ENCODE assay signal across 12 cellular contexts in the genomic region with DNA sequence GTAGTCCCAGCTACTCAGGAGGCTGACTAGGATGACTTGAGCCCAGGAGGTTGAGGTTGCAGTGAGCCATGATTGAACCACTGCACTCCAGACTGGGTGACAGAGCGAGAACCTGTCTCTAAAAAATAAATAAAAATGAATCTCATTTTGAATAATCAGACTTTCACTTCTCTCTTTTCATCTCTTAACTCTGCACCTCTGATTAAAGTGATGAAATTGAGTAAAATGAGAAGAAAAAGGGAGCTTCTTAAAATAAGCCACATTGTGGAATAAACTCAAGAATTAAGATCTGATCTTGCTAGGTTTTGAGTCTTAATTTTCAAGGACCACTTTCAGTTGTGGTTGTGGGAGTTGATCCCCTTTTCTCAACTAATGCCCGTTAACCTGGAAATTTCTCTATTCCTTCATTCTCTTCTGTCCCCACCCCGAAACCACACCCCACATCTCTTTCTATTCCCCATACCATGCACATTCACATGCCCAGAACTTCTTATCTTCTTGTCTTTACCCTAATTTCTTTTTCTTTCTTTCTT.
DNase-seq lines count a peak whose midpoint lies in the region; ATAC-seq, FAIRE-seq and TF ChIP-seq lines count a peak whose summit lies in the region.
"Had no signal": no experiment of that assay in that cellular context is flagged by ENCODE, and none has a peak within 500 bp of the region (broad histone marks: within the 10 kb centered on the region; RNA-seq: fewer than 3 reads in every experiment).

No MANE protein-coding gene starts in this region.

- CTCF ChIA-PET in OCI-LY7 (lab: Charles Lee; ENCODE audit: unreplicated experiment): no interaction called here

- POLR2A ChIA-PET in OCI-LY7 (lab: Charles Lee): interaction anchor here (0.6 to 1.7 kb wide), 7 partner anchors 9 to 459 kb away, joined by 3 to 5 read pairs (median 3); no protein-coding TSS in a partner anchor

- H4K20me1 ChIP-seq in OCI-LY7 (ENCODE audit: insufficient read depth, low read length): no peaks in the 10 kb centered on the region

- intact Hi-C loops in OCI-LY7 (cut with micrococcal nuclease; ENCODE audit: unreplicated experiment): loop anchor here (10.0 kb wide), 1 partner anchor 756 kb away; no protein-coding TSS in a partner anchor

- ATAC-seq in GM18499 (IDR thresholded peaks at IDR 0.05; ENCODE audit: insufficient read depth, unreplicated experiment) (peak; percentile 56), GM19328 (IDR thresholded peaks at IDR 0.05; ENCODE audit: unreplicated experiment) (peak; percentile 61), HG02884 (IDR thresholded peaks at IDR 0.05; ENCODE audit: unreplicated experiment) (peak; percentile 64)
- ATAC-seq: pancreas had no signal

- no peaks in the 10 kb centered on the region for H3K79me2 ChIP-seq in OCI-LY7 (ENCODE audit: insufficient read depth, low read depth, low read length)

- H3K4me2 ChIP-seq in OCI-LY7 (ENCODE audit: low read length): peak overlapping the region; percentile 35; the same call in 1 of the 2 replicates

- no TSS peak for BruUV-seq in OCI-LY7 (replicated peaks; lab: Mats Ljungman, UMichigan)

- H3K4me3 ChIP-seq in OCI-LY7 (ENCODE audit: low read depth, low read length, poor library complexity, severe bottlenecking): no peak overlapping the region
- H3K4me3 ChIP-seq: esophagus muscularis mucosa, pancreas, SK-N-MC had no signal

- H3K36me3 ChIP-seq in OCI-LY7 (ENCODE audit: insufficient read depth, low read length): no peaks in the 10 kb centered on the region
- H3K36me3 ChIP-seq: esophagus muscularis mucosa, pancreas had no signal

- no peak for FAIRE-seq in D721Med (lab: Jason Lieb, UNC)
- FAIRE-seq: islet of Langerhans, pancreas had no signal

- no peak for TF ChIP-seq CTCF in OCI-LY7 (conservative IDR thresholded peaks at IDR 0.05; ENCODE audit: low read length)
- TF ChIP-seq CTCF in D721Med (IDR thresholded peaks at IDR 0.05; ENCODE audit: insufficient read depth, missing control alignments): no peak

- no peaks in the 10 kb centered on the region for H3K9me2 ChIP-seq in OCI-LY7 (ENCODE audit: insufficient read depth, low read length)

- H3K27ac ChIP-seq in OCI-LY7 (ENCODE audit: low read depth, low read length, poor library complexity, severe bottlenecking): no peak overlapping the region
- H3K27ac ChIP-seq: pancreas, SK-N-MC had no signal

- no peak overlapping the region for H2AFZ ChIP-seq in OCI-LY7 (ENCODE audit: low read length)

- H3K9me3 ChIP-seq in OCI-LY7 (ENCODE audit: low read length): no peaks in the 10 kb centered on the region
- H3K9me3 ChIP-seq: esophagus muscularis mucosa, pancreas had no signal

- DNase-seq in OCI-LY7 (ENCODE audit: low spot score): peak; percentile 17
- DNase-seq in NCI-H510A (lab: John Stamatoyannopoulos, UW): no peak
- no peak for DNase-seq in RKO (ENCODE audit: low spot score)
- DNase-seq in D721Med (ENCODE audit: insufficient read length, low spot score): no peak
- DNase-seq: Calu3, pancreas had no signal

- H3K4me1 ChIP-seq in OCI-LY7 (ENCODE audit: insufficient read depth, low read length, poor library complexity, severe bottlenecking): peaks cover 29% of the 10 kb centered on the region
- H3K4me1 ChIP-seq: pancreas had no signal
